9 cellular contexts compared by ENCODE assay signal in the genomic region with DNA sequence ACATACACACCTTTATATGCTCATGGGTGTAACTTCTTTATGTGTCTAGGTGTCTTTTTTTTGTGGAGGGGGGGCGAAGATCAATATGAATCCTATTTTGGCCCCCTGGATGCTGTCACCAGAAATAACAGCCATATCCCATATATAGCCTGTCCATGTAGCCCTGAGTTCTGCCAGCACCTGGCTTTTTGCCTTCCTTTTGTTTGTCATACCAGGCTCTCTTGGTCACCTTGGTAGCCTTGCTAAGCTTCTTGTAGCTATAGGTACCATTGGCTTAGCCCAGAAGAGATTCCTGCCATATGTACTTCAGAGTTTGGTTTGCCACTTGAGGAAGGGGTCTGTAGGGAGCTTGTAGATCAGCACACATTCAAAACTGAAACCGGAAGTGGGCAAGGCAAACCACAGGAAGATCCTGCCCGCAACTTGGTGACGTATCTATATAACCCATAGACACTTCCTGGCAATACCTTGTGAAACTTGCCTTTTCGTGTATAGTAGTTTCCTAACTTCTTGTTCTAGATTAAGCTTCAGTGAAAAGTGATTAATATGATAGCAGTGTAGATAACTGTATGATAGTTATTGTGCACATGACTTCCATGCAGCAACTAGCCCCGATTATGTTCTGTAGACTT. TPM values are rescaled to one million over a fixed set of nuclear protein-coding genes. Genes with fewer than 3 reads are reported as not detected.
DNase-seq lines count a peak whose midpoint lies in the region; ATAC-seq and TF ChIP-seq lines count a peak whose summit lies in the region.
"Had no signal": no experiment of that assay in that cellular context is flagged by ENCODE, and none has a peak within 500 bp of the region (broad histone marks: within the 10 kb centered on the region; RNA-seq: fewer than 3 reads in every experiment).

No MANE protein-coding gene starts in this region.

- no peaks in the 10 kb centered on the region for H3K36me3 ChIP-seq in A673 (ENCODE audit: insufficient read depth, low read length, poor library complexity, severe bottlenecking)
- peaks cover 0 to 6% (median 0%) of the 10 kb centered on the region in 3 donors for H3K36me3 ChIP-seq in esophagus squamous epithelium
- H3K36me3 ChIP-seq: breast epithelium had no signal

- DNase-seq in A673 (ENCODE audit: low spot score) = peak; percentile 21
- DNase-seq in activated CD4-positive, alpha-beta T cell treated with anti-CD3 and anti-CD28 coated beads for 36 hours = peak; percentile 90
- DNase-seq in esophagus squamous epithelium (lab: John Stamatoyannopoulos, UW) = peak; percentile 47
- peak; percentile 75 for DNase-seq in stimulated activated CD8-positive, alpha-beta memory T cell treated with anti-CD3 and anti-CD28 coated beads, Interleukin-12 subunit alpha, Interleukin-12 subunit beta, amount 100 ng/mL, for 4 hours (ENCODE audit: low read depth)
- no peak for DNase-seq in NCI-H345 treated with DMSO at 0.1 percent for 48 hours (lab: John Stamatoyannopoulos, UW; ENCODE audit: unreplicated experiment)
- no peak for DNase-seq in DMS79 (lab: John Stamatoyannopoulos, UW)

- peak overlapping the region; percentile 54 for H3K4me3 Mint-ChIP-seq in activated CD4-positive, alpha-beta T cell treated with anti-CD3 and anti-CD28 coated beads for 36 hours

- 70 to 82% methylated on average over 6 of the region's 6 CpGs for WGBS in esophagus squamous epithelium, 2 donors

- CTCF ChIA-PET in A673 (lab: Charles Lee) = no interaction called here
- CTCF ChIA-PET in activated CD4-positive, alpha-beta T cell treated with anti-CD3 and anti-CD28 coated beads for 36 hours (lab: Charles Lee) = interaction anchor here (0.6 to 4.2 kb wide), 13 partner anchors 8 to 192 kb away, joined by 3 to 28 read pairs (median 4); no protein-coding TSS in a partner anchor

- H3K4me3 ChIP-seq in A673 (ENCODE audit: low read depth, low read length, poor library complexity, severe bottlenecking) (no peak overlapping the region), esophagus squamous epithelium (no peak overlapping the region)

- H3K4me1 ChIP-seq in A673 (ENCODE audit: insufficient read depth, low read length, poor library complexity, severe bottlenecking) = peaks cover 5% of the 10 kb centered on the region
- peaks cover 0 to 21% (median 0%) of the 10 kb centered on the region in 3 donors for H3K4me1 ChIP-seq in esophagus squamous epithelium

- peaks cover 26% of the 10 kb centered on the region for H3K36me3 Mint-ChIP-seq in activated CD4-positive, alpha-beta T cell treated with anti-CD3 and anti-CD28 coated beads for 36 hours (ENCODE audit: low read depth)

- intact Hi-C loops in A673 (cut with micrococcal nuclease; ENCODE audit: unreplicated experiment) (no loop called here), esophagus squamous epithelium (cut with DNase I) (no loop called here)
- intact Hi-C loops in activated CD4-positive, alpha-beta T cell treated with anti-CD3 and anti-CD28 coated beads for 36 hours (cut with DNase I, micrococcal nuclease) = loop anchor here (1.0 kb wide), 8 partner anchors 10 to 58 kb away; partner anchors contain the start of gene RASA2 (in 1 of the 2)

- H3K27ac Mint-ChIP-seq in activated CD4-positive, alpha-beta T cell treated with anti-CD3 and anti-CD28 coated beads for 36 hours = peak overlapping the region; percentile 96

- no peaks in the 10 kb centered on the region for H3K27me3 Mint-ChIP-seq in activated CD4-positive, alpha-beta T cell treated with anti-CD3 and anti-CD28 coated beads for 36 hours

- TF ChIP-seq CTCF in A673 (conservative IDR thresholded peaks at IDR 0.05; ENCODE audit: low read depth, low read length) (no peak), esophagus squamous epithelium (IDR thresholded peaks at IDR 0.05) (no peak)

- POLR2A ChIA-PET in A673 (lab: Charles Lee; ENCODE audit: low non-redundant PET) = no interaction called here
- POLR2A ChIA-PET in activated CD4-positive, alpha-beta T cell treated with anti-CD3 and anti-CD28 coated beads for 36 hours (lab: Charles Lee) = interaction anchor here (0.8 to 2.2 kb wide), 7 partner anchors 8 to 57 kb away, joined by 4 to 32 read pairs (median 5); partner anchors contain the start of gene RASA2

- no peaks in the 10 kb centered on the region for H3K27me3 ChIP-seq in A673 (replicated peaks; ENCODE audit: insufficient read depth, low read depth, low read length, poor library complexity)
- no peaks in the 10 kb centered on the region for H3K27me3 ChIP-seq in esophagus squamous epithelium
- H3K27me3 ChIP-seq: breast epithelium had no signal

- H3K9me3 ChIP-seq in A673 (ENCODE audit: low read depth, low read length, poor library complexity, severe bottlenecking) (no peaks in the 10 kb centered on the region), esophagus squamous epithelium (no peaks in the 10 kb centered on the region)
- H3K9me3 ChIP-seq: breast epithelium had no signal

- no peak overlapping the region for H3K27ac ChIP-seq in A673 (ENCODE audit: low read depth, low read length, poor library complexity, severe bottlenecking)
- peak overlapping the region in 2 of 4 donors; percentile 59 to 65 for H3K27ac ChIP-seq in esophagus squamous epithelium
- H3K27ac ChIP-seq: breast epithelium had no signal

- TF ChIP-seq POLR2A in esophagus squamous epithelium (IDR thresholded peaks at IDR 0.05) = no peak

- ATAC-seq in GM19455 (IDR thresholded peaks at IDR 0.05; ENCODE audit: unreplicated experiment) (peak; percentile 96), HG03521 (IDR thresholded peaks at IDR 0.05; ENCODE audit: unreplicated experiment) (peak; percentile 93)
- peak; percentile 84 for ATAC-seq in activated CD4-positive, alpha-beta T cell treated with anti-CD3 and anti-CD28 coated beads for 36 hours

- BruUV-seq in A673 (replicated peaks; lab: Mats Ljungman, UMichigan) = no TSS peak

- H3K9me3 Mint-ChIP-seq in activated CD4-positive, alpha-beta T cell treated with anti-CD3 and anti-CD28 coated beads for 36 hours (ENCODE audit: low read depth) = peaks cover 4% of the 10 kb centered on the region

- peaks cover 77% of the 10 kb centered on the region for H3K4me1 Mint-ChIP-seq in activated CD4-positive, alpha-beta T cell treated with anti-CD3 and anti-CD28 coated beads for 36 hours

RNA-seq across cellular contexts. Expression of gene RASA2, which starts 11.9 kb away (rescaled TPM):
- total RNA-seq in A673 (2021) (16.3 and 17.1 TPM in 2 replicates), esophagus squamous epithelium (10 to 100 TPM; 12.6 to 24.6 (median 19.4) TPM)
- total RNA-seq in activated CD4-positive, alpha-beta T cell treated with anti-CD3 and anti-CD28 coated beads for 36 hours = 10 to 100 TPM; 30.8 to 32.0 TPM

Comparison
In these comparisons a context has a peak if more than half of its experiments do, and no peak if none do; other contexts are left out.
1. DNase-seq: peak in A673 (single experiment), activated CD4-positive, alpha-beta T cell treated with anti-CD3 and anti-CD28 coated beads for 36 hours (single experiment), esophagus squamous epithelium (single experiment) and stimulated activated CD8-positive, alpha-beta memory T cell treated with anti-CD3 and anti-CD28 coated beads, Interleukin-12 subunit alpha, Interleukin-12 subunit beta, amount 100 ng/mL, for 4 hours (single experiment); none in NCI-H345 treated with DMSO at 0.1 percent for 48 hours (single experiment) and DMS79 (single experiment).
2. intact Hi-C loops: an anchor here in activated CD4-positive, alpha-beta T cell treated with anti-CD3 and anti-CD28 coated beads for 36 hours (1.0 kb wide); none called in A673 and esophagus squamous epithelium.
3. Peak in every context shown above with its lines, with median percentiles within 50 percentile points of each other: ATAC-seq.